Comparison of ENCODE assay signal across 28 cellular contexts in the genomic region with DNA sequence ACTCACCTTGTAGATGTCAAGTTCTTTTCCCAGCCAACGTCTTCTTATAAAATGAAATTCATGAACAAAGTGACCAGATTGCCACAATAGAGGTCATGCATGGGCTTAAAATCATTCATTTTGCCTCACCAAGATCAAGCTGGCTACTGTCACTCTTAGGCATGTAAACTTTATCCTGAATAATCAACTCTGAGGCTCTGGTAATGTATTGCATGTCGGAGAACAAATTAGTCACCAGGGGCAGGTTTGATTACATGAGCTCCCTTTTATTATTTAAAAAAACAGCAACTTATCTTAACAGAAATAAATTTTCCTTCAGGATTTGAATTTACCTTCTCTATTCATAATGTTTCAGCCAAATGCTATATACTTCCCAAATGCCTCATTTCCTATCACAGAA.
"Had no signal": no experiment of that assay in that cellular context is flagged by ENCODE, and none has a peak within 500 bp of the region (broad histone marks: within the 10 kb centered on the region; RNA-seq: fewer than 3 reads in every experiment).

No MANE protein-coding gene starts in this region.

- H3K4me3 ChIP-seq: neural progenitor cell, ovary, psoas muscle, right lobe of liver, sigmoid colon, stomach, thoracic aorta, thyroid gland, tibial nerve, upper lobe of left lung, vagina had no signal

- H3K79me2 ChIP-seq: parathyroid adenoma had no signal

- H3K27me3 ChIP-seq: neural progenitor cell, ovary, right lobe of liver, sigmoid colon, stomach, thyroid gland, tibial nerve, upper lobe of left lung, vagina had no signal

- H3K9me3 ChIP-seq: ovary, psoas muscle, right lobe of liver, sigmoid colon, stomach, thoracic aorta, thyroid gland, upper lobe of left lung, vagina had no signal

- H3K27ac Mint-ChIP-seq: natural killer cell; neural progenitor cell; progenitor cell of endocrine pancreas; stimulated activated naive B cell treated with anti-CD40 and anti-IgM and Interleukin-4, amounts not matched to agents 10 μg/mL and 1 μg/mL and 100 μg/mL, for 72 hours; stimulated activated naive CD8-positive, alpha-beta T cell treated with anti-CD3 and anti-CD28 coated beads, Interleukin-15, Interleukin-2, amounts not matched to agents 100 ng/mL and 50 ng/mL, for 24 hours had no signal

- H2AFZ ChIP-seq: neural progenitor cell, parathyroid adenoma had no signal

- H3K36me3 ChIP-seq: neural progenitor cell, ovary, right lobe of liver, sigmoid colon, stomach, thoracic aorta, thyroid gland, tibial nerve, upper lobe of left lung, vagina had no signal

- H3K36me3 Mint-ChIP-seq: neural progenitor cell had no signal

- H3K4me3 Mint-ChIP-seq: natural killer cell; nephron; neural progenitor cell; stimulated activated naive B cell treated with anti-CD40 and anti-IgM and Interleukin-4, amounts not matched to agents 10 μg/mL and 1 μg/mL and 100 μg/mL, for 72 hours; stimulated activated naive CD8-positive, alpha-beta T cell treated with anti-CD3 and anti-CD28 coated beads, Interleukin-15, Interleukin-2, amounts not matched to agents 100 ng/mL and 50 ng/mL, for 24 hours had no signal

- ATAC-seq: natural killer cell; psoas muscle; right cardiac atrium; right lobe of liver; stimulated activated naive B cell treated with anti-CD40 and anti-IgM and Interleukin-4, amounts not matched to agents 10 μg/mL and 1 μg/mL and 100 μg/mL, for 72 hours had no signal

- H3K4me2 ChIP-seq: neural progenitor cell had no signal

- H3K9ac ChIP-seq: neural progenitor cell, parathyroid adenoma had no signal

- H3K4me1 Mint-ChIP-seq: natural killer cell had no signal

- H3K4me1 ChIP-seq: parathyroid adenoma, psoas muscle, right lobe of liver, sigmoid colon, stomach, thyroid gland, tibial nerve, upper lobe of left lung, vagina had no signal

- FAIRE-seq: small intestine, urothelium cell line had no signal

- DNase-seq: natural killer cell; occipital lobe; ovary; posterior cingulate gyrus; psoas muscle; right cardiac atrium; right lobe of liver; sigmoid colon; small intestine; stimulated activated CD4-positive, alpha-beta T cell treated with anti-CD3 and anti-CD28 coated beads, Interleukin-1b, Interleukin-23, amount 100 ng/mL, for 48 hours; stimulated activated CD4-positive, alpha-beta T cell treated with anti-CD3 and anti-CD28 coated beads, Interleukin-4, amount 100 ng/mL, for 1 hour; stimulated activated CD4-positive, alpha-beta T cell treated with anti-CD3 and anti-CD28 coated beads, Interleukin-4, amount 100 ng/mL, for 4 hours; stimulated activated CD8-positive, alpha-beta memory T cell treated with anti-CD3 and anti-CD28 coated beads, Interleukin-4, amount 100 ng/mL, for 48 hours; stimulated activated naive B cell treated with anti-CD40 and anti-IgM and Interleukin-4, amounts not matched to agents 10 μg/mL and 1 μg/mL and 100 μg/mL, for 72 hours; stimulated activated naive CD4-positive, alpha-beta T cell treated with Interleukin-2 at 50 U/mL for 16 hours; stomach; thyroid gland; trophoblast cell; upper lobe of left lung had no signal

- H3K27ac ChIP-seq: neural progenitor cell, ovary, parathyroid adenoma, psoas muscle, right lobe of liver, sigmoid colon, stomach, thoracic aorta, thyroid gland, tibial nerve, upper lobe of left lung, vagina had no signal
